ENCODE assay signal across 15 cellular contexts in genomic region chr6:90005048-90005827, GRCh38.
A peak's percentile ranks its signal among the peaks of the same experiment; 100 is the strongest.
DNase-seq lines count a peak whose midpoint lies in the region; ATAC-seq lines count a peak whose summit lies in the region.
"Had no signal": no experiment of that assay in that cellular context is flagged by ENCODE, and none has a peak within 500 bp of the region (broad histone marks: within the 10 kb centered on the region; RNA-seq: fewer than 3 reads in every experiment).

No MANE protein-coding gene starts in this region.

- DNase-seq in activated T-cell treated with anti-CD3 and anti-CD28 coated beads, Interleukin-2, amount 50 U/mL, for 72 hours: no peak
- no peak for DNase-seq in activated T-cell treated with anti-CD3 and anti-CD28 coated beads, Interleukin-2, amount 50 U/mL, for 48 hours
- peak; percentile 17 for DNase-seq in NCI-H774 (lab: John Stamatoyannopoulos, UW)
- peak; percentile 22 for DNase-seq in iPS-NIHi7 (ENCODE audit: extremely low spot score)
- peak; percentile 36 for DNase-seq in stromal cell of bone marrow (ENCODE audit: low read depth)
- no peak for DNase-seq in NCI-H1048 (lab: John Stamatoyannopoulos, UW)
- DNase-seq in left ventricle myocardium superior: no peak
- DNase-seq: amniotic stem cell, NCI-H2029 treated with DMSO at 0.1 percent for 48 hours, SJCRH30, testis had no signal

- H3K9me3 Mint-ChIP-seq in activated T-cell treated with anti-CD3 and anti-CD28 coated beads, Interleukin-2, amount 50 U/mL, for 72 hours: no peaks in the 10 kb centered on the region

- H3K36me3 Mint-ChIP-seq in activated T-cell treated with anti-CD3 and anti-CD28 coated beads, Interleukin-2, amount 50 U/mL, for 72 hours (ENCODE audit: insufficient read depth in 2 of 2): peaks cover 10 to 36% of the 10 kb centered on the region in 2 donors

- intact Hi-C loops in left ventricle myocardium superior (cut with micrococcal nuclease): no loop called here

- H3K4me3 Mint-ChIP-seq in activated T-cell treated with anti-CD3 and anti-CD28 coated beads, Interleukin-2, amount 50 U/mL, for 72 hours: no peak overlapping the region
- H3K4me3 Mint-ChIP-seq: nephron had no signal

- ATAC-seq in activated T-cell treated with anti-CD3 and anti-CD28 coated beads, Interleukin-2, amount 50 U/mL, for 72 hours (replicated peaks in 1 of 2): no peak
- ATAC-seq in GM18511 (IDR thresholded peaks at IDR 0.05; ENCODE audit: unreplicated experiment) (no peak), left ventricle myocardium superior (no peak)
- ATAC-seq: K562, left lobe of liver had no signal

- H3K27me3 Mint-ChIP-seq in activated T-cell treated with anti-CD3 and anti-CD28 coated beads, Interleukin-2, amount 50 U/mL, for 72 hours (ENCODE audit: low read depth): no peaks in the 10 kb centered on the region

- H3K4me1 Mint-ChIP-seq in activated T-cell treated with anti-CD3 and anti-CD28 coated beads, Interleukin-2, amount 50 U/mL, for 72 hours (ENCODE audit: low read depth): peaks cover 20% of the 10 kb centered on the region
- H3K4me1 Mint-ChIP-seq: nephron had no signal

- H3K27ac Mint-ChIP-seq in activated T-cell treated with anti-CD3 and anti-CD28 coated beads, Interleukin-2, amount 50 U/mL, for 72 hours: peak overlapping the region; percentile 27
- H3K27ac Mint-ChIP-seq: nephron had no signal

Comparison
In these comparisons a context has a peak if more than half of its experiments do, and no peak if none do; other contexts are left out.
1. DNase-seq: peak in NCI-H774 (single experiment), iPS-NIHi7 (single experiment) and stromal cell of bone marrow (single experiment); none in activated T-cell treated with anti-CD3 and anti-CD28 coated beads, Interleukin-2, amount 50 U/mL, for 72 hours (0 of 2), activated T-cell treated with anti-CD3 and anti-CD28 coated beads, Interleukin-2, amount 50 U/mL, for 48 hours (0 of 2), NCI-H1048 (single experiment) and left ventricle myocardium superior (single experiment).